8 cellular contexts compared by ENCODE assay signal in genomic region chr1:84973493-84974334, GRCh38. TPM values are rescaled to one million over a fixed set of nuclear protein-coding genes. Genes with fewer than 3 reads are reported as not detected.
DNase-seq lines count a peak whose midpoint lies in the region; ATAC-seq and TF ChIP-seq lines count a peak whose summit lies in the region.

No MANE protein-coding gene starts in this region.

- ATAC-seq in HG02588 (IDR thresholded peaks at IDR 0.05; ENCODE audit: unreplicated experiment) (peak; percentile 45), heart left ventricle (no peak)

- no peaks in the 10 kb centered on the region for H3K4me1 ChIP-seq in heart left ventricle

- DNase-seq in activated CD4-positive, alpha-beta T cell treated with anti-CD3 and anti-CD28 coated beads, Interleukin-2, amount 10 ng/mL, durations not matched to agents 24 days and 14 days: peak; percentile 65
- DNase-seq in activated CD4-positive, alpha-beta T cell treated with anti-CD3 and anti-CD28 coated beads for 1 hour: no peak
- DNase-seq in NCI-H2107 (lab: John Stamatoyannopoulos, UW) (peak; percentile 65), skeletal muscle cell (ENCODE audit: low read depth) (peak; percentile 31), heart left ventricle (no peak), NCI-H1694 (lab: John Stamatoyannopoulos, UW) (no peak)
- no peak for DNase-seq in stimulated activated CD4-positive, alpha-beta T cell treated with anti-CD3 and anti-CD28 coated beads, Interleukin-4, amount 100 ng/mL, for 24 hours

- H3K27ac Mint-ChIP-seq in activated CD4-positive, alpha-beta T cell treated with anti-CD3 and anti-CD28 coated beads, Interleukin-2, amount 10 ng/mL, durations not matched to agents 24 days and 14 days: peak overlapping the region; percentile 83

- H3K4me3 ChIP-seq in skeletal muscle cell (ENCODE audit: low read depth, low read length) (no peak overlapping the region), heart left ventricle (no peak overlapping the region)

- peaks cover 65% of the 10 kb centered on the region for H3K4me1 Mint-ChIP-seq in activated CD4-positive, alpha-beta T cell treated with anti-CD3 and anti-CD28 coated beads, Interleukin-2, amount 10 ng/mL, durations not matched to agents 24 days and 14 days

- H3K36me3 Mint-ChIP-seq in activated CD4-positive, alpha-beta T cell treated with anti-CD3 and anti-CD28 coated beads, Interleukin-2, amount 10 ng/mL, durations not matched to agents 24 days and 14 days (ENCODE audit: low read depth): peaks cover 52% of the 10 kb centered on the region

- no peak for TF ChIP-seq POLR2A in heart left ventricle (IDR thresholded peaks at IDR 0.05)

- H3K9me3 Mint-ChIP-seq in activated CD4-positive, alpha-beta T cell treated with anti-CD3 and anti-CD28 coated beads, Interleukin-2, amount 10 ng/mL, durations not matched to agents 24 days and 14 days: peaks cover 9% of the 10 kb centered on the region

- no peak for TF ChIP-seq CTCF in heart left ventricle (IDR thresholded peaks at IDR 0.05)

- H3K36me3 ChIP-seq in heart left ventricle: no peaks in the 10 kb centered on the region

- no peak overlapping the region for H3K27ac ChIP-seq in heart left ventricle

- intact Hi-C loops in activated CD4-positive, alpha-beta T cell treated with anti-CD3 and anti-CD28 coated beads, Interleukin-2, amount 10 ng/mL, durations not matched to agents 24 days and 14 days (cut with micrococcal nuclease): loop anchor here (1.0 kb wide), 2 partner anchors 15 to 23 kb away; no protein-coding TSS in a partner anchor
- intact Hi-C loops in heart left ventricle (cut with DNase I): no loop called here

- no peaks in the 10 kb centered on the region for H3K27me3 Mint-ChIP-seq in activated CD4-positive, alpha-beta T cell treated with anti-CD3 and anti-CD28 coated beads, Interleukin-2, amount 10 ng/mL, durations not matched to agents 24 days and 14 days

- peak overlapping the region; percentile 61 for H3K4me3 Mint-ChIP-seq in activated CD4-positive, alpha-beta T cell treated with anti-CD3 and anti-CD28 coated beads, Interleukin-2, amount 10 ng/mL, durations not matched to agents 24 days and 14 days

- WGBS in heart left ventricle, 4 donors: 73 to 81% (median 78%) methylated on average over 6 to 7 of the region's 7 CpGs

- H3K27me3 ChIP-seq in heart left ventricle: no peaks in the 10 kb centered on the region

- H3K9me3 ChIP-seq in heart left ventricle: no peaks in the 10 kb centered on the region

RNA-seq across cellular contexts. Expression of gene MCOLN2, which starts 23.2 kb away (rescaled TPM):
- 92.3 and 95.6 TPM in 2 replicates for total RNA-seq in activated CD4-positive, alpha-beta T cell treated with anti-CD3 and anti-CD28 coated beads, Interleukin-2, amount 10 ng/mL, durations not matched to agents 24 days and 14 days
- 1 to 10 TPM in 2 of 9 donors, under 1 TPM in 1, not detected in 6; 0.12 to 2.9 (median 1.1) TPM for total RNA-seq in heart left ventricle
- polyA plus RNA-seq in heart left ventricle: not detected

Comparison
In these comparisons a context has a peak if more than half of its experiments do, and no peak if none do; other contexts are left out.
1. DNase-seq: peak in activated CD4-positive, alpha-beta T cell treated with anti-CD3 and anti-CD28 coated beads, Interleukin-2, amount 10 ng/mL, durations not matched to agents 24 days and 14 days (single experiment), NCI-H2107 (single experiment) and skeletal muscle cell (single experiment); none in activated CD4-positive, alpha-beta T cell treated with anti-CD3 and anti-CD28 coated beads for 1 hour (single experiment), stimulated activated CD4-positive, alpha-beta T cell treated with anti-CD3 and anti-CD28 coated beads, Interleukin-4, amount 100 ng/mL, for 24 hours (single experiment), heart left ventricle (0 of 5) and NCI-H1694 (single experiment).
2. RNA of gene MCOLN2, which starts 23.2 kb away (total RNA-seq): 92.3 to 95.6 TPM in activated CD4-positive, alpha-beta T cell treated with anti-CD3 and anti-CD28 coated beads, Interleukin-2, amount 10 ng/mL, durations not matched to agents 24 days and 14 days; 0.12 to 2.9 TPM in heart left ventricle; every median in the first group is over 10 times any median in the second.